In the genomic region with DNA sequence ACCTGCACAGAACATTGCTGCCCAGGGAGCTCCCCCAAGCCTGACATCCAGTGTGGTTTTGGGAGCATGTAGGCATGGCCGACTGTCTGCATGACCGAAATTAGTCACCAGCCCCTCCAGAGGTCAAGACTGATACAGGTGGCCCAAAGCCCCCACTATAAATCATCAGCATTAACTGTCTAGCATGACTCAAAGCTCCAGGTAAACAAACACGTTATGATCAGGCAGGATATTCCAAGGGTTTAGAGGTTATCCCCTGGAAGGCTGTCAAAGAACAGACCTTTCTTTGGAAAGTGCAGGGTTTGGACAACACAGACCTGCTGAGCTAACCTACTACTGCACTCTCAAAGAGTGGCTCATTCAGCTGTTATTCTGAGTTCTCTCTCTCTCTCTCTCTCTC, we compare ENCODE assay signal across 25 cellular contexts. TPM values are rescaled to one million over a fixed set of nuclear protein-coding genes. Genes with fewer than 3 reads are reported as not detected.
"Had no signal": no experiment of that assay in that cellular context is flagged by ENCODE, and none has a peak within 500 bp of the region (broad histone marks: within the 10 kb centered on the region; RNA-seq: fewer than 3 reads in every experiment).

No MANE protein-coding gene starts in this region.

- H3K27ac ChIP-seq: ascending aorta, body of pancreas, Peyer's patch, RWPE1, SJSA1 had no signal

- DNase-seq: activated CD4-positive, alpha-beta T cell treated with anti-CD3 and anti-CD28 coated beads for 48 hours; activated CD4-positive, alpha-beta T cell treated with anti-CD3 and anti-CD28 coated beads, Interleukin-2, amount 50 U/mL, for 48 hours; activated CD8-positive, alpha-beta memory T cell treated with anti-CD3 and anti-CD28 coated beads, Interleukin-2, amount 10 ng/mL, durations not matched to agents 7 days and 5 days; activated effector memory CD4-positive, alpha-beta T cell treated with anti-CD3 and anti-CD28 coated beads, Interleukin-2, amount 50 U/mL, for 16 hours; activated naive CD4-positive, alpha-beta T cell treated with Interleukin-2 at 50 U/mL for 16 hours; activated naive CD8-positive, alpha-beta T cell treated with anti-CD3 and anti-CD28 coated beads, Interleukin-2, amount 50 U/mL, for 24 hours; activated T-cell treated with anti-CD3 and anti-CD28 coated beads, Interleukin-2, amount 50 U/mL, for 24 hours; amniotic stem cell; body of pancreas; Karpas-422; NCI-H1105 treated with DMSO at 0.1 percent for 48 hours; NCI-H1436 treated with DMSO at 0.1 percent for 48 hours; NCI-H187; NCI-H2081; NCI-H446; NCI-H524; NCI-H82; Peyer's patch; SHP77 had no signal

- H3K9me3 ChIP-seq: ascending aorta, body of pancreas, Peyer's patch, SJSA1 had no signal

- H3K27me3 ChIP-seq: ascending aorta, body of pancreas, Peyer's patch, SJSA1 had no signal

- H3K4me1 ChIP-seq: ascending aorta, body of pancreas, Peyer's patch, SJSA1 had no signal

- H3K36me3 ChIP-seq: ascending aorta, Peyer's patch, SJSA1 had no signal

- H3K4me3 ChIP-seq: ascending aorta, body of pancreas, Peyer's patch, SJSA1 had no signal

RNA-seq across cellular contexts. Expression of a gene that starts 2.1 kb away (rescaled TPM):
- total RNA-seq: activated CD8-positive, alpha-beta memory T cell treated with anti-CD3 and anti-CD28 coated beads, Interleukin-2, amount 10 ng/mL, durations not matched to agents 7 days and 5 days; activated naive CD4-positive, alpha-beta T cell treated with anti-CD3 and anti-CD28 coated beads, Interleukin-2, amount 50 U/mL, for 72 hours; activated T-helper 1 cell treated with anti-CD3 and anti-CD28 coated beads, Interleukin-12 subunit alpha, Interleukin-12 subunit beta, Interleukin-2, Interleukin-4 antibody, amounts not matched to agents 30 ng/mL and 10 ng/mL and 1 ng/mL, durations not matched to agents 14 hours and 24 hours and 36 hours; ascending aorta; body of pancreas; OCI-LY7; Peyer's patch; SJSA1 had no signal
